Comparison of ENCODE assay signal across 7 cellular contexts in the genomic region with DNA sequence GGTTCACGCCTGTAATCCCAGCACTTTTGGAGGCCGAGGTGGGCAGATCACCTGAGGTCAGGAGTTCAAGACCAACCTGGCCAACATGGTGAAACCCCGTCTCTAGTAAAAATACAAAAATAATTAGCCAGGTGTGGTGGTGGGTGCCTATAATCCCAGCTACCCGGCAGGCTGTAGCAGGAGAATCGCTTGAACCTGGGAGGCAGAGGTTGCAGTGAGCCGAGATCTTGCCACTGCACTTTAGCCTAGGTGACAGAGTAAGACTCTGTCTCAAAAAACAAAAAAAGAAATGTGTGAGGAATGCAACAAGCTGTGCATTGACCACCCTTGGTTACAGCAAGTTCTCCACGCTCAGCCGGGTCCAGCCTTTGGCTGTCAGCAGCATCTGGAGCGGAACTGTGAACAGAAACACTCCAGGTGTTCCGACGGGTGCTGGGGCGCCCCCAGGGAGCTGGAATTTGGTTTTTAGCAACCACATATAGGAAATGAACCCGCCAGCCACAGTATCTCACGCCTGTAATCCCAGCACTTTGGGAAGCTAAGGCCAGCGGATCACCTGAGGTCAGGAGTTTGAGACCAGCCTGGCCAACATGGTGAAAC.
DNase-seq lines count a peak whose midpoint lies in the region; ATAC-seq, FAIRE-seq and TF ChIP-seq lines count a peak whose summit lies in the region.
"Not testable (repeated sequence)": the region's sequence is repeated elsewhere in the genome, so short reads cannot be mapped to it uniquely, and the experiment has no call there.

No MANE protein-coding gene starts in this region.

- not testable (repeated sequence) for H2AFZ ChIP-seq in H9 (ENCODE audit: low read length); HepG2 (ENCODE audit: low read length)

- peak overlapping the region in 1 of 10 experiments; percentile 24; a peak in 1 of 20 replicates for H3K4me3 ChIP-seq in BLaER1 treated with 17β-estradiol and CSF1 and Interleukin-3, amounts not matched to agents 10 nM and 100 nM
- H3K4me3 ChIP-seq in choroid plexus epithelial cell (ENCODE audit: low read depth, low read length); HepG2 (replicated peaks in 1 of 3; ENCODE audit: insufficient read depth in 1 of 3, low read depth in 2 of 3, low read length in 3 of 3): not testable (repeated sequence)

- not testable (repeated sequence) for H2BK5ac ChIP-seq in H9 (ENCODE audit: insufficient read length, low read length)

- TF ChIP-seq POLR2A in HepG2 (IDR thresholded peaks at IDR 0.05; ENCODE audit: insufficient read depth in 1 of 2, low read depth in 2 of 2, low read length in 2 of 2), result not testable (repeated sequence)

- in situ Hi-C loops in HepG2 (cut with HindIII; ENCODE audit: extremely low pct_ligation_motif_present, low pct_unique_long_range_greater_than_20kb), result not testable (repeated sequence)

- TF ChIP-seq EP300 in HepG2 (IDR thresholded peaks at IDR 0.05; ENCODE audit: low read depth in 2 of 2, low read length in 2 of 2); HepG2 (CRISPR knock-in tag; IDR thresholded peaks at IDR 0.05; ENCODE audit: borderline replicate concordance): not testable (repeated sequence)

- not testable (repeated sequence) for H4K8ac ChIP-seq in H9 (replicated peaks; ENCODE audit: insufficient read length, low read depth, low read length)

- peaks cover 21 to 37% (median 27%) of the 10 kb centered on the region in 11 experiments; a peak in 21 of 22 replicates for H3K36me3 ChIP-seq in BLaER1 treated with 17β-estradiol and CSF1 and Interleukin-3, amounts not matched to agents 10 nM and 100 nM
- H3K36me3 ChIP-seq in HepG2 (replicated peaks in 1 of 2; ENCODE audit: control insufficient read depth in 1 of 2, insufficient read depth in 2 of 2, low read length in 2 of 2), result peaks cover 16 to 17% of the 10 kb centered on the region in 2 experiments

- not testable (repeated sequence) for H2BK12ac ChIP-seq in H9 (ENCODE audit: insufficient read length, low read depth, low read length)

- not testable (repeated sequence) for H3K9me3 ChIP-seq in BLaER1 treated with 17β-estradiol and CSF1 and Interleukin-3, amounts not matched to agents 10 nM and 100 nM (replicated peaks in 1 of 11); H9 (ENCODE audit: control insufficient read depth, low read depth, low read length); HepG2 (ENCODE audit: low read length)

- WGBS in H9 (ENCODE audit: extremely low coverage, insufficient read length, low lambda C conversion rate), result no CpG with 5 or more reads among the region's 15 CpGs
- 65% methylated on average over 15 of the region's 15 CpGs for WGBS in HepG2 (ENCODE audit: low lambda C conversion rate)

- H3K4me1 ChIP-seq in BLaER1 treated with 17β-estradiol and CSF1 and Interleukin-3, amounts not matched to agents 10 nM and 100 nM, result peaks cover 4 to 70% (median 51%) of the 10 kb centered on the region in 10 experiments; a peak in 19 of 20 replicates
- H3K4me1 ChIP-seq in H9 (ENCODE audit: insufficient read depth, low read length), result not testable (repeated sequence)
- H3K4me1 ChIP-seq in HepG2 (ENCODE audit: insufficient read depth, low read length), result peaks cover 49% of the 10 kb centered on the region

- not testable (repeated sequence) for TF ChIP-seq RAD21 in HepG2 (CRISPR knock-in tag; IDR thresholded peaks at IDR 0.05)

- H3K4ac ChIP-seq in H9 (ENCODE audit: low read depth, low read length), result not testable (repeated sequence)

- not testable (repeated sequence) for H3K27me3 ChIP-seq in BLaER1 treated with 17β-estradiol and CSF1 and Interleukin-3, amounts not matched to agents 10 nM and 100 nM; H9 (ENCODE audit: insufficient read depth, low read length); HepG2 (ENCODE audit: control insufficient read depth in 1 of 2, insufficient read depth in 2 of 2, low read length in 2 of 2)

- peak overlapping the region in 2 of 3 experiments; percentile 32 to 85; a peak in 3 of 7 replicates for H3K27ac Mint-ChIP-seq in H9

- H3K23ac ChIP-seq in H9 (ENCODE audit: insufficient read length, low read depth, low read length), result not testable (repeated sequence)

- H3K4me2 ChIP-seq in BLaER1 treated with 17β-estradiol and CSF1 and Interleukin-3, amounts not matched to agents 10 nM and 100 nM, result peak overlapping the region in 9 of 11 experiments; percentile 35 to 88 (median 83); a peak in 18 of 22 replicates
- H3K4me2 ChIP-seq in H9 (ENCODE audit: insufficient read depth, insufficient read length, low read length); HepG2 (ENCODE audit: low read depth, low read length): not testable (repeated sequence)

- H3K14ac ChIP-seq in H9 (ENCODE audit: insufficient read depth, low read length), result not testable (repeated sequence)

- not testable (repeated sequence) for H3K79me1 ChIP-seq in H9 (ENCODE audit: insufficient read depth, low read depth, low read length, poor library complexity, severe bottlenecking)

- not testable (repeated sequence) for H2BK120ac ChIP-seq in H9 (ENCODE audit: low read depth, low read length, poor library complexity, severe bottlenecking)

- H3K9me3 Mint-ChIP-seq in H9, result not testable (repeated sequence)

- not testable (repeated sequence) for H3K23me2 ChIP-seq in H9 (ENCODE audit: insufficient read length, low read depth, low read length, poor library complexity, severe bottlenecking)

- H2BK20ac ChIP-seq in H9 (ENCODE audit: low read depth, low read length, poor library complexity, severe bottlenecking), result not testable (repeated sequence)

- not testable (repeated sequence) for BruUV-seq in HepG2 (replicated peaks; lab: Mats Ljungman, UMichigan)

- not testable (repeated sequence) for H3T11ph ChIP-seq in H9 (ENCODE audit: low read length)

- not testable (repeated sequence) for H3K18ac ChIP-seq in H9 (ENCODE audit: insufficient read length, low read depth, low read length)

- ATAC-seq in left ventricle myocardium superior, HepG2: not testable (repeated sequence)

- H3K4me3 Mint-ChIP-seq in H9, result not testable (repeated sequence)

- not testable (repeated sequence) for H3K56ac ChIP-seq in H9 (ENCODE audit: insufficient read length, low read depth, low read length)

- peaks cover 0 to 54% (median 10%) of the 10 kb centered on the region in 11 experiments; a peak in 12 of 22 replicates for H4K20me1 ChIP-seq in BLaER1 treated with 17β-estradiol and CSF1 and Interleukin-3, amounts not matched to agents 10 nM and 100 nM
- H4K20me1 ChIP-seq in H9 (ENCODE audit: control insufficient read depth, insufficient read depth, insufficient read length); HepG2 (ENCODE audit: insufficient read depth, low read length): not testable (repeated sequence)

- not testable (repeated sequence) for H3K4me1 Mint-ChIP-seq in H9

- H4K5ac ChIP-seq in H9 (ENCODE audit: insufficient read length, low read depth, low read length), result not testable (repeated sequence)

- intact Hi-C loops in left ventricle myocardium superior (cut with micrococcal nuclease); HepG2 (cut with micrococcal nuclease; ENCODE audit: unreplicated experiment): not testable (repeated sequence)

- not testable (repeated sequence) for FAIRE-seq in RCC 7860 (lab: Jason Lieb, UNC); HepG2 (lab: Jason Lieb, UNC)

- not testable (repeated sequence) for H3K79me2 ChIP-seq in H9 (ENCODE audit: insufficient read depth, low read length); HepG2 (ENCODE audit: insufficient read depth, low read length)

- POLR2A ChIA-PET in HepG2 (lab: Yijun Ruan, JAX), result interaction anchor here (1.1 kb wide), 1 partner anchor 260 kb away, joined by 3 read pairs; a partner anchor contains a TSS

- peak overlapping the region in 6 of 11 experiments; percentile 5 to 61 (median 48); a peak in 9 of 22 replicates for H3K9ac ChIP-seq in BLaER1 treated with 17β-estradiol and CSF1 and Interleukin-3, amounts not matched to agents 10 nM and 100 nM
- H3K9ac ChIP-seq in H9 (ENCODE audit: extremely low read depth, insufficient read length, low read length); HepG2 (ENCODE audit: insufficient read depth, low read depth, low read length): not testable (repeated sequence)

- not testable (repeated sequence) for DNase-seq in H9; HepG2 (ENCODE audit: low spot score)
- DNase-seq in RCC 7860 (ENCODE audit: low spot score) (peak; percentile 28), choroid plexus epithelial cell (ENCODE audit: low read depth) (peak; percentile 12), left ventricle myocardium superior (peak; percentile 15), renal cortical epithelial cell (ENCODE audit: low read depth) (peak; percentile 64)

- H2AK5ac ChIP-seq in H9 (ENCODE audit: insufficient read length, low read length), result not testable (repeated sequence)

- peaks cover 8 to 18% (median 13%) of the 10 kb centered on the region in 3 experiments; a peak in 6 of 7 replicates for H3K36me3 Mint-ChIP-seq in H9 (ENCODE audit: insufficient read depth in 1 of 3, low read depth in 3 of 3)

- H4K91ac ChIP-seq in H9 (ENCODE audit: insufficient read length, low read depth, low read length), result not testable (repeated sequence)

- not testable (repeated sequence) for H2BK15ac ChIP-seq in H9 (ENCODE audit: low read depth, low read length)

- TF ChIP-seq CTCF in H9 (conservative IDR thresholded peaks at IDR 0.05); choroid plexus epithelial cell (conservative IDR thresholded peaks at IDR 0.05; ENCODE audit: low read depth, low read length); HepG2 (CRISPR knock-in tag; IDR thresholded peaks at IDR 0.05): not testable (repeated sequence)

- H3K27me3 Mint-ChIP-seq in H9 (ENCODE audit: low read depth), result not testable (repeated sequence)

- peak overlapping the region in 5 of 11 experiments; percentile 44 to 66 (median 59); a peak in 11 of 22 replicates for H3K27ac ChIP-seq in BLaER1 treated with 17β-estradiol and CSF1 and Interleukin-3, amounts not matched to agents 10 nM and 100 nM
- H3K27ac ChIP-seq in H9 (ENCODE audit: insufficient read length, low read depth, low read length); HepG2 (ENCODE audit: extremely low read length, insufficient read depth, low read length): not testable (repeated sequence)

- CTCF ChIA-PET in HepG2 (lab: Yijun Ruan, JAX; ENCODE audit: low intra/inter-chr PET ratio, low total read pairs), result not testable (repeated sequence)

TF ChIP-seq in HepG2, 621 proteins besides CTCF, POLR2A, EP300 and RAD21 (continues in another document):
- TF ChIP-seq ATAD3A (CRISPR knock-in tag; IDR thresholded peaks at IDR 0.05), result 0 out of 2 replicates have a peak, but pooled peaks have one; percentile 58
